ENCODE assay signal across 21 cellular contexts in the genomic region with DNA sequence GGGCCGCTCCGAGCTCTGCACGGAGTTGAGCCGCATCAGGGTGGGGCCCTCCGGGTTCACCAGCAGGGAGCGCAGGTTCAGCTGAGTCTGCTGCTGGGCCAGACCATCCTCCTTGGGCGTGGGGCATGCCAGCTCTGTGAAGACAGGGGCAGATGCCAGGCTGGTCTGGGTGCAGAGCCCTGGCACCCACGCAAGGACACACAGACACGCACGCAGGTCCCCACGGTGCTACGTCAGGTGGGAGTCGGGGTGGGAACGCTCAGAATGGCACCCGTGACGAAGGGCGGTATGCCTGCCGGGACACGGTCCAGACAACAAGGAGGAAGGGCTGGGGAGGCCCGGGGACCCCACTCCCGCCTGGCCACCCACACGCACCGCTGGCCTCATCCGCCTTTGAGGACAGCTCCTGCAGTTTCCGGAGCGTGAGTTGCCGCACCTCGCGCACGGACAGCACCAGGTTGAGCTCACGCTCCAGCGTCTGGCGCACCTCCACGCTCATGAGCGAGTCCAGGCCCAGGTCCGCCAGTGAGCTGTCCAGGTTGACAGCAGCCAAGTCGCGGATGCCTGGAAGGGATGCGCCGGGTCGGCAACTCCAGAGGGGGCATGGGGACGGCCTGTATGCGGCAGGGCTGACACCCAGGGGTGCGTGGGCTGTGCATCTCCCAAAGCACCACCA.
"Had no signal": no experiment of that assay in that cellular context is flagged by ENCODE, and none has a peak within 500 bp of the region (broad histone marks: within the 10 kb centered on the region; RNA-seq: fewer than 3 reads in every experiment).

No MANE protein-coding gene starts in this region.

- H3K4me3 ChIP-seq: colonic mucosa, heart left ventricle, right atrium auricular region, smooth muscle cell, suprapubic skin, tibial artery, upper lobe of right lung, vagina had no signal

- H3K4me1 Mint-ChIP-seq: naive thymus-derived CD4-positive, alpha-beta T cell had no signal

- H3K4me1 ChIP-seq: colonic mucosa, right atrium auricular region, tibial artery, upper lobe of right lung had no signal

- H3K9me3 Mint-ChIP-seq: naive thymus-derived CD4-positive, alpha-beta T cell; nephron progenitor cell had no signal

- FAIRE-seq: frontal cortex, islet of Langerhans had no signal

- H3K27ac ChIP-seq: colonic mucosa, heart left ventricle, neutrophil, right atrium auricular region, suprapubic skin, tibial artery, upper lobe of right lung, vagina had no signal

- ATAC-seq: heart left ventricle; left lobe of liver; naive thymus-derived CD4-positive, alpha-beta T cell; upper lobe of right lung had no signal

- H3K4me3 Mint-ChIP-seq: naive thymus-derived CD4-positive, alpha-beta T cell; nephron progenitor cell had no signal

- H3K4me2 ChIP-seq: smooth muscle cell had no signal

- H3K27me3 ChIP-seq: colonic mucosa, heart left ventricle, neutrophil, right atrium auricular region, suprapubic skin, tibial artery, upper lobe of right lung, vagina had no signal

- H3K27ac Mint-ChIP-seq: naive thymus-derived CD4-positive, alpha-beta T cell; nephron progenitor cell had no signal

- DNase-seq: colonic mucosa; dermis blood vessel endothelial cell; heart left ventricle; hippocampal formation; kidney glomerular epithelial cell; mammary epithelial cell; naive thymus-derived CD4-positive, alpha-beta T cell; nephron progenitor cell; posterior cingulate gyrus; stimulated activated CD4-positive, alpha-beta T cell treated with anti-CD3 and anti-CD28 coated beads, Interleukin-2, amount 100 ng/mL, for 48 hours; stimulated activated naive CD4-positive, alpha-beta T cell treated with Interleukin-2 at 50 U/mL for 16 hours; tibial artery; upper lobe of right lung had no signal

- H3K9me3 ChIP-seq: colonic mucosa, heart left ventricle, neutrophil, right atrium auricular region, suprapubic skin, tibial artery, upper lobe of right lung, vagina had no signal

- H3K27me3 Mint-ChIP-seq: naive thymus-derived CD4-positive, alpha-beta T cell had no signal
